Comparison of ENCODE assay signal across 2 cellular contexts in the genomic region with DNA sequence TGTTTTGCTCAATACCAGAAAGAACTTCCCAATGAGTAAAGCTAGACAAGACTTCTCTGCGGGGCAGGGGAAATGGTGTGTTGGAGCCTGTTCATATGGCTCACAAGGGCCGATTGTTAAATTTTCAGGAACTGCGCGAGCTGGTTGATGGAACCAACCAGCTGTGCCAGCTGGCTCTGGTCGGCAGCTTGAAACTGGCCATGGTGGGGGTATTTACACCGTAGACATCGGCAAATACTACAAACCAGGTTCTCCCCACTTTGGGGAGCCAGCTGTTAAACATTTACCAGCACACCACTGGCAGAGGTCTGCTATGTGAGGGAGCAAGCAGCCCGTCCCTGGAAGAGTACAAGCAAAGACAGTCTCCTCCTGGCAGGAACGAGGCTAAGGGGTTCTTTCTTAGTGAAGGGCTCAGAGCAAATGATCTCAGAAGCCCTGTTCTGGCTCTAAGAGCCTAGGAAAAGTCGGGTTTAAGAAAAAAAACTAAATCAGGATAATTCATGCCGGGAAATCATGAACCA.
A peak's percentile ranks its signal among the peaks of the same experiment; 100 is the strongest.
TF ChIP-seq lines count a peak whose summit lies in the region.

No MANE protein-coding gene starts in this region.

TF ChIP-seq in HepG2, 621 proteins besides CTCF, POLR2A, EP300 and RAD21 (continued from another document and continues in another):
- TF ChIP-seq, protein P1, sequence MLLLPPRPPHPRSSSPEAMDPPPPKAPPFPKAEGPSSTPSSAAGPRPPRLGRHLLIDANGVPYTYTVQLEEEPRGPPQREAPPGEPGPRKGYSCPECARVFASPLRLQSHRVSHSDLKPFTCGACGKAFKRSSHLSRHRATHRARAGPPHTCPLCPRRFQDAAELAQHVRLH (CRISPR knock-in tag; IDR thresholded peaks at IDR 0.05; ENCODE audit: borderline replicate concordance, low read depth), result peak; percentile 96
- TF ChIP-seq, protein P2, sequence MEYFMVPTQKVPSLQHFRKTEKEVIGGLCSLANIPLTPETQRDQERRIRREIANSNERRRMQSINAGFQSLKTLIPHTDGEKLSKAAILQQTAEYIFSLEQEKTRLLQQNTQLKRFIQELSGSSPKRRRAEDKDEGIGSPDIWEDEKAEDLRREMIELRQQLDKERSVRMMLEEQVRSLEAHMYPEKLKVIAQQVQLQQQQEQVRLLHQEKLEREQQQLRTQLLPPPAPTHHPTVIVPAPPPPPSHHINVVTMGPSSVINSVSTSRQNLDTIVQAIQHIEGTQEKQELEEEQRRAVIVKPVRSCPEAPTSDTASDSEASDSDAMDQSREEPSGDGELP (IDR thresholded peaks at IDR 0.05; ENCODE audit: borderline replicate concordance, low read depth), result peak; percentile 93
- TF ChIP-seq STAT5B (CRISPR knock-in tag; IDR thresholded peaks at IDR 0.05) (no peak), ZNF614 (CRISPR knock-in tag; IDR thresholded peaks at IDR 0.05; ENCODE audit: borderline replicate concordance) (0 out of 2 replicates have a peak, but pooled peaks have one; percentile 12), ZNF672 (CRISPR knock-in tag; IDR thresholded peaks at IDR 0.05) (no peak), MBNL3 (CRISPR knock-in tag; conservative IDR thresholded peaks at IDR 0.05) (no peak), ZNF101 (CRISPR knock-in tag; IDR thresholded peaks at IDR 0.05; ENCODE audit: borderline replicate concordance, low read depth) (no peak), ZNF549 (CRISPR knock-in tag; IDR thresholded peaks at IDR 0.05) (no peak), NFIC (IDR thresholded peaks at IDR 0.05; ENCODE audit: low read length) (0 out of 2 replicates have a peak, but pooled peaks have one; percentile 48), PRPF4 (IDR thresholded peaks at IDR 0.05; ENCODE audit: low read depth, low read length, poor library complexity, severe bottlenecking) (no peak), POLR2G (IDR thresholded peaks at IDR 0.05; ENCODE audit: low read depth, low read length) (peak; percentile 37; the same call in 1 of the 2 replicates), HDAC1 (CRISPR knock-in tag; IDR thresholded peaks at IDR 0.05) (peak; percentile 73), ATF7 (IDR thresholded peaks at IDR 0.05) (no peak), ATF7 (CRISPR knock-in tag; IDR thresholded peaks at IDR 0.05) (no peak), SOX13 (IDR thresholded peaks at IDR 0.05) (no peak), SOX13 (CRISPR knock-in tag; conservative IDR thresholded peaks at IDR 0.05 in 1 of 2, IDR thresholded peaks at IDR 0.05 in 1 of 2) (peak in 1 of 2 experiments; percentile 22; a peak in 1 of 4 replicates)
- TF ChIP-seq, protein P3, sequence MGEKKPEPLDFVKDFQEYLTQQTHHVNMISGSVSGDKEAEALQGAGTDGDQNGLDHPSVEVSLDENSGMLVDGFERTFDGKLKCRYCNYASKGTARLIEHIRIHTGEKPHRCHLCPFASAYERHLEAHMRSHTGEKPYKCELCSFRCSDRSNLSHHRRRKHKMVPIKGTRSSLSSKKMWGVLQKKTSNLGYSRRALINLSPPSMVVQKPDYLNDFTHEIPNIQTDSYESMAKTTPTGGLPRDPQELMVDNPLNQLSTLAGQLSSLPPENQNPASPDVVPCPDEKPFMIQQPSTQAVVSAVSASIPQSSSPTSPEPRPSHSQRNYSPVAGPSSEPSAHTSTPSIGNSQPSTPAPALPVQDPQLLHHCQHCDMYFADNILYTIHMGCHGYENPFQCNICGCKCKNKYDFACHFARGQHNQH (CRISPR knock-in tag; IDR thresholded peaks at IDR 0.05), result peak; percentile 10; the same call in 1 of the 2 replicates
- TF ChIP-seq, protein P4, sequence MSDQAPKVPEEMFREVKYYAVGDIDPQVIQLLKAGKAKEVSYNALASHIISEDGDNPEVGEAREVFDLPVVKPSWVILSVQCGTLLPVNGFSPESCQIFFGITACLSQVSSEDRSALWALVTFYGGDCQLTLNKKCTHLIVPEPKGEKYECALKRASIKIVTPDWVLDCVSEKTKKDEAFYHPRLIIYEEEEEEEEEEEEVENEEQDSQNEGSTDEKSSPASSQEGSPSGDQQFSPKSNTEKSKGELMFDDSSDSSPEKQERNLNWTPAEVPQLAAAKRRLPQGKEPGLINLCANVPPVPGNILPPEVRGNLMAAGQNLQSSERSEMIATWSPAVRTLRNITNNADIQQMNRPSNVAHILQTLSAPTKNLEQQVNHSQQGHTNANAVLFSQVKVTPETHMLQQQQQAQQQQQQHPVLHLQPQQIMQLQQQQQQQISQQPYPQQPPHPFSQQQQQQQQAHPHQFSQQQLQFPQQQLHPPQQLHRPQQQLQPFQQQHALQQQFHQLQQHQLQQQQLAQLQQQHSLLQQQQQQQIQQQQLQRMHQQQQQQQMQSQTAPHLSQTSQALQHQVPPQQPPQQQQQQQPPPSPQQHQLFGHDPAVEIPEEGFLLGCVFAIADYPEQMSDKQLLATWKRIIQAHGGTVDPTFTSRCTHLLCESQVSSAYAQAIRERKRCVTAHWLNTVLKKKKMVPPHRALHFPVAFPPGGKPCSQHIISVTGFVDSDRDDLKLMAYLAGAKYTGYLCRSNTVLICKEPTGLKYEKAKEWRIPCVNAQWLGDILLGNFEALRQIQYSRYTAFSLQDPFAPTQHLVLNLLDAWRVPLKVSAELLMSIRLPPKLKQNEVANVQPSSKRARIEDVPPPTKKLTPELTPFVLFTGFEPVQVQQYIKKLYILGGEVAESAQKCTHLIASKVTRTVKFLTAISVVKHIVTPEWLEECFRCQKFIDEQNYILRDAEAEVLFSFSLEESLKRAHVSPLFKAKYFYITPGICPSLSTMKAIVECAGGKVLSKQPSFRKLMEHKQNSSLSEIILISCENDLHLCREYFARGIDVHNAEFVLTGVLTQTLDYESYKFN (CRISPR knock-in tag; conservative IDR thresholded peaks at IDR 0.05), result peak; percentile 1; the same call in 1 of the 2 replicates

TF ChIP-seq in HEK293T, 16 proteins besides CTCF, POLR2A, EP300 and RAD21 (continued from another document):
- TF ChIP-seq, protein P5, sequence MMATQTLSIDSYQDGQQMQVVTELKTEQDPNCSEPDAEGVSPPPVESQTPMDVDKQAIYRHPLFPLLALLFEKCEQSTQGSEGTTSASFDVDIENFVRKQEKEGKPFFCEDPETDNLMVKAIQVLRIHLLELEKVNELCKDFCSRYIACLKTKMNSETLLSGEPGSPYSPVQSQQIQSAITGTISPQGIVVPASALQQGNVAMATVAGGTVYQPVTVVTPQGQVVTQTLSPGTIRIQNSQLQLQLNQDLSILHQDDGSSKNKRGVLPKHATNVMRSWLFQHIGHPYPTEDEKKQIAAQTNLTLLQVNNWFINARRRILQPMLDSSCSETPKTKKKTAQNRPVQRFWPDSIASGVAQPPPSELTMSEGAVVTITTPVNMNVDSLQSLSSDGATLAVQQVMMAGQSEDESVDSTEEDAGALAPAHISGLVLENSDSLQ (IDR thresholded peaks at IDR 0.05), result no peak
- no peak for TF ChIP-seq FOXA1 (IDR thresholded peaks at IDR 0.05)
- TF ChIP-seq SP1 (IDR thresholded peaks at IDR 0.05), result no peak
- TF ChIP-seq LEF1 (IDR thresholded peaks at IDR 0.05; ENCODE audit: borderline replicate concordance), result no peak
- TF ChIP-seq ZNF384 (IDR thresholded peaks at IDR 0.05), result no peak
